8 cellular contexts compared by ENCODE assay signal in the genomic region with DNA sequence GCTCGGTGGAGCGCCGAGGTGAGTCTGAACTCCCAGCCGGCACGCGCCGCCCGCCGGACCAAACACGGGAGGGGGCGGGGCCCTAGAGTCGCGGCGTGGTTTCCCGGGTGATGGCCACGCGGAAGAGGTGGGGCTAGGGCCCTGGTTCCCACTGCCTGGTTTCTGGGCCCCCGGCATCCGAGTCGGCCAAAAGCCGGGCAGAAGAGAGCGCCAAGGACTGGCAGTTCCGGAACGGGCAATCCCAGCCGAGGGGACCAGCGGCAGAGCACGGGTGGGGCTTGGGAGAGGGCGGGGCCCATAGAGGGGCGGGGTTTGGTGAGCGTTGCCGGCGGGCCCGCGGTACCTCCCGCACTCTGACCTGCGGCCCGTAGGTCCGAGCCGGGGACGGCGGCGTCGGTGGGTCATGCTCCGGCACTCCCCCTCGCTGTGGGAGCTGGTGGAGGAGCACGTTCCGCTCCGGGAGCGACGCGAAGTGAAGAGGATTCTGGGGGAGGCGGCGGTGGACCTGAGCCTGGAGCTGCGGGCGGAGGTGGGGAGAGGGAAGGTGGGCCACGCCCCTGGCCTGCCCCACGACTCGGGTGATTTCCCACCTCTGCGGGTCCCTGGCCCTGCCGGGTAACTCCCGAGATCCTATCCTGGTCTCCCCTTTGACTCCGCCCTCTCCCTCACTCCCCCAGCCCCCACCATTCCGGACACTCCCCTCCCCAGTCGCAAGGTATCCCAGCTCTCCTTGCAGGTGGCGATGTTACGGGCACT. TPM values are rescaled to one million over a fixed set of nuclear protein-coding genes. Genes with fewer than 3 reads are reported as not detected.
DNase-seq lines count a peak whose midpoint lies in the region; ATAC-seq and TF ChIP-seq lines count a peak whose summit lies in the region.

CCDC24 (plus strand) TSS at position 124 of the 756 bp plus-strand sequence; CDS start at position 404, 280 bp downstream.

- peak within 1 kb of the TSS; percentile 92 for H3K27ac ChIP-seq in Panc1 (ENCODE audit: low read length)

- no peaks in the 10 kb centered on the region for H3K27me3 ChIP-seq in Panc1 (ENCODE audit: control insufficient read depth, insufficient read depth, low read length)

- H3K27me3 Mint-ChIP-seq in activated T-helper 1 cell treated with anti-CD3 and anti-CD28 coated beads, Interleukin-12 subunit alpha, Interleukin-12 subunit beta, Interleukin-2, Interleukin-4 antibody, amounts not matched to agents 30 ng/mL and 10 ng/mL and 1 ng/mL, durations not matched to agents 14 hours and 24 hours and 36 hours (ENCODE audit: insufficient read depth): no peaks in the 10 kb centered on the region
- peaks cover 0 to 2% (median 0%) of the 10 kb centered on the region in 5 donors for H3K27me3 Mint-ChIP-seq in naive thymus-derived CD8-positive, alpha-beta T cell

- peak within 1 kb of the TSS; percentile 82 for H3K27ac Mint-ChIP-seq in activated T-helper 1 cell treated with anti-CD3 and anti-CD28 coated beads, Interleukin-12 subunit alpha, Interleukin-12 subunit beta, Interleukin-2, Interleukin-4 antibody, amounts not matched to agents 30 ng/mL and 10 ng/mL and 1 ng/mL, durations not matched to agents 14 hours and 24 hours and 36 hours
- peak within 1 kb of the TSS; percentile 29 to 91 (median 84) for H3K27ac Mint-ChIP-seq in naive thymus-derived CD8-positive, alpha-beta T cell

- H3K36me3 ChIP-seq in Panc1 (ENCODE audit: control insufficient read depth, insufficient read depth, low read length): no peaks in the 10 kb centered on the region

- in situ Hi-C loops in Panc1 (cut with HindIII; ENCODE audit: low pct_unique_long_range_greater_than_20kb, low sequenced_read_pairs): no loop called here

- peak; percentile 82 for DNase-seq in CMK (ENCODE audit: low read depth)
- DNase-seq in HUDEP-2 (lab: John Stamatoyannopoulos, UW; ENCODE audit: unreplicated experiment in 76 of 76): peak in 69 of 76 experiments; percentile 21 to 93 (median 62)
- DNase-seq in Panc1 (ENCODE audit: low read depth, low spot score): no peak
- peak; percentile 74 for DNase-seq in activated T-helper 1 cell treated with anti-CD3 and anti-CD28 coated beads, Interleukin-12 subunit alpha, Interleukin-12 subunit beta, Interleukin-2, Interleukin-4 antibody, amounts not matched to agents 30 ng/mL and 10 ng/mL and 1 ng/mL, durations not matched to agents 14 hours and 24 hours and 36 hours (ENCODE audit: low spot score)
- DNase-seq in fibroblast of mammary gland (ENCODE audit: low read depth): peak; percentile 66
- peak; percentile 49 to 83 (median 64) for DNase-seq in naive thymus-derived CD8-positive, alpha-beta T cell
- peak; percentile 50 to 72 (median 56) for DNase-seq in stimulated activated naive CD4-positive, alpha-beta T cell (lab: John Stamatoyannopoulos, UW)

- TF ChIP-seq CTCF in Panc1 (IDR thresholded peaks at IDR 0.05) (no peak), fibroblast of mammary gland (conservative IDR thresholded peaks at IDR 0.05; ENCODE audit: control insufficient read depth, insufficient read depth, low read depth, low read length) (no peak)

- H3K4me1 Mint-ChIP-seq in activated T-helper 1 cell treated with anti-CD3 and anti-CD28 coated beads, Interleukin-12 subunit alpha, Interleukin-12 subunit beta, Interleukin-2, Interleukin-4 antibody, amounts not matched to agents 30 ng/mL and 10 ng/mL and 1 ng/mL, durations not matched to agents 14 hours and 24 hours and 36 hours (ENCODE audit: low read depth): peaks cover 13% of the 10 kb centered on the region
- peaks cover 15 to 20% (median 18%) of the 10 kb centered on the region in 4 donors for H3K4me1 Mint-ChIP-seq in naive thymus-derived CD8-positive, alpha-beta T cell

- peaks cover 3% of the 10 kb centered on the region for H3K36me3 Mint-ChIP-seq in activated T-helper 1 cell treated with anti-CD3 and anti-CD28 coated beads, Interleukin-12 subunit alpha, Interleukin-12 subunit beta, Interleukin-2, Interleukin-4 antibody, amounts not matched to agents 30 ng/mL and 10 ng/mL and 1 ng/mL, durations not matched to agents 14 hours and 24 hours and 36 hours (ENCODE audit: low read depth)
- no peaks in the 10 kb centered on the region for H3K36me3 Mint-ChIP-seq in naive thymus-derived CD8-positive, alpha-beta T cell

- no peaks in the 10 kb centered on the region for H3K9me3 ChIP-seq in Panc1 (ENCODE audit: control insufficient read depth, insufficient read depth, low read depth, low read length)

- peak within 1 kb of the TSS; percentile 91 for H3K4me3 Mint-ChIP-seq in activated T-helper 1 cell treated with anti-CD3 and anti-CD28 coated beads, Interleukin-12 subunit alpha, Interleukin-12 subunit beta, Interleukin-2, Interleukin-4 antibody, amounts not matched to agents 30 ng/mL and 10 ng/mL and 1 ng/mL, durations not matched to agents 14 hours and 24 hours and 36 hours
- peak within 1 kb of the TSS; percentile 87 to 96 (median 94) for H3K4me3 Mint-ChIP-seq in naive thymus-derived CD8-positive, alpha-beta T cell

- POLR2A ChIA-PET in Panc1 (lab: Charles Lee): interaction anchor here (0.6 to 0.7 kb wide), 3 partner anchors 19 to 1024 kb away, joined by 3 to 7 read pairs (median 4); no protein-coding TSS in a partner anchor
- POLR2A ChIA-PET in naive thymus-derived CD8-positive, alpha-beta T cell (lab: Charles Lee): interaction anchor here (1.3 kb wide), 1 partner anchor 15 kb away, joined by 4 read pairs; no protein-coding TSS in a partner anchor

- CTCF ChIA-PET in Panc1 (lab: Charles Lee): no interaction called here

- ATAC-seq in GM21360 (IDR thresholded peaks at IDR 0.05; ENCODE audit: unreplicated experiment) (peak; percentile 66), Panc1 (peak; percentile 85)
- ATAC-seq in naive thymus-derived CD8-positive, alpha-beta T cell: peak; percentile 81 to 90

- intact Hi-C loops in Panc1 (cut with micrococcal nuclease; ENCODE audit: unreplicated experiment): loop anchor here (5.0 kb wide), 1 partner anchor 46 kb away; no protein-coding TSS in a partner anchor
- intact Hi-C loops in activated T-helper 1 cell treated with anti-CD3 and anti-CD28 coated beads, Interleukin-12 subunit alpha, Interleukin-12 subunit beta, Interleukin-2, Interleukin-4 antibody, amounts not matched to agents 30 ng/mL and 10 ng/mL and 1 ng/mL, durations not matched to agents 14 hours and 24 hours and 36 hours (cut with micrococcal nuclease): loop anchor here (1.0 kb wide), 4 partner anchors 17 to 284 kb away; partner anchors contain the start of genes ATP6V0B, IPO13 and ST3GAL3

- H3K4me3 ChIP-seq in Panc1 (ENCODE audit: low read depth in 2 of 2, low read length in 2 of 2) (peak within 1 kb of the TSS; percentile 60 to 82), fibroblast of mammary gland (ENCODE audit: control insufficient read depth, low read depth, low read length) (peak within 1 kb of the TSS; percentile 64)

- peaks cover 16% of the 10 kb centered on the region for H3K4me1 ChIP-seq in Panc1 (ENCODE audit: control insufficient read depth, insufficient read depth, low read length)

- H3K9me3 Mint-ChIP-seq in activated T-helper 1 cell treated with anti-CD3 and anti-CD28 coated beads, Interleukin-12 subunit alpha, Interleukin-12 subunit beta, Interleukin-2, Interleukin-4 antibody, amounts not matched to agents 30 ng/mL and 10 ng/mL and 1 ng/mL, durations not matched to agents 14 hours and 24 hours and 36 hours: no peaks in the 10 kb centered on the region
- no peaks in the 10 kb centered on the region for H3K9me3 Mint-ChIP-seq in naive thymus-derived CD8-positive, alpha-beta T cell

- BruUV-seq in Panc1 (replicated peaks; lab: Mats Ljungman, UMichigan): no TSS peak

RNA-seq across cellular contexts. Expression of gene CCDC24, which starts in this region (rescaled TPM):
- 24.4 TPM for total RNA-seq in Panc1 (2021; ENCODE audit: unreplicated experiment)
- 27.3 TPM for polyA plus RNA-seq in Panc1 (2012; ENCODE audit: insufficient read length)
- 2.7 TPM in 2 replicates for total RNA-seq in activated T-helper 1 cell treated with anti-CD3 and anti-CD28 coated beads, Interleukin-12 subunit alpha, Interleukin-12 subunit beta, Interleukin-2, Interleukin-4 antibody, amounts not matched to agents 30 ng/mL and 10 ng/mL and 1 ng/mL, durations not matched to agents 14 hours and 24 hours and 36 hours
- total RNA-seq in naive thymus-derived CD8-positive, alpha-beta T cell: 1 to 10 TPM; 1.9 to 2.5 TPM
- polyA plus RNA-seq in naive thymus-derived CD8-positive, alpha-beta T cell: under 1 TPM in 2 of 3 donors, not detected in 1; 0.29 to 0.61 TPM
